In the genomic region with DNA sequence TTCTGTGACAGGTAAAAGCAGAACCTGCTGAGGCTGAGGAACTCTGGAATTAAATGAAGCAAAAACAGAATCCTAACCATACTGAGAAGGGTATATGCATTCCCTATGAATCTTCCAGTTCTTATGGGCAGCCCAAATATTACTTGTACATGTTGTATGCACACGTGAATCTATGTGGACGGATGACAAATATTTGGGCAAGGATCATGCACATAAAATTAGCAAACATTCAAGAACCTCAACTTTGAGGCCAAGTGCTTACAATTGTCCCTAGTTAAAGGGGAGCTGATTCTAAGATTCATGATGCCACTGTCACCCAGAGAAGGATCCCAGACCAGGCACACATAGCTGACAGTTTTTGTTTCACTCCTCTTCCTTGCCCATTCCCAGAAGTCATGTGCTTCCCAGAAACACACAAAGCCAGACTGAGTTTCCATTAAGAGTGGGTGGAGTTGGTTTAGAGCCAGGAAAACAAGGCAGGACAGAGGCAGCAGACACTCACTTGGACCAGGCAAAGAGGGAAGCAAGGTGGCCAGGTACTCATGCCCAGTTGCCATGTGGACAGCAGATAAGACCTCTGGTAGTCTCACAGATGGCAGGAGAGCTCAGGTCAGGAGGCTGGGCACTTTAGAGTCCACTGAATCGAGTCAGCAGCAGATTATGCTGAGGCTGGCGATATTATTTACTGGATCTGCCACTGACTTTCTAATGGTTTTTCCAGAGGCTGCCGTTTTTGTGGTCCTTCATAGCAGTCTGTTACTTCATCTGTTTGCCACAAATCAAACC, we compare ENCODE assay signal across 9 cellular contexts. TPM values are rescaled to one million over a fixed set of nuclear protein-coding genes. Genes with fewer than 3 reads are reported as not detected.
DNase-seq lines count a peak whose midpoint lies in the region; TF ChIP-seq lines count a peak whose summit lies in the region.
"Had no signal": no experiment of that assay in that cellular context is flagged by ENCODE, and none has a peak within 500 bp of the region (broad histone marks: within the 10 kb centered on the region; RNA-seq: fewer than 3 reads in every experiment).

No MANE protein-coding gene starts in this region.

- H3K4me3 ChIP-seq in muscle layer of colon (ENCODE audit: low read depth in 1 of 2, low read length in 2 of 2) (peak overlapping the region in 1 of 2 donors; percentile 19), tibial nerve (no peak overlapping the region)

- 16 to 21% methylated on average over 5 of the region's 5 CpGs for WGBS in tibial nerve, 2 donors

- H3K9me3 ChIP-seq in muscle layer of colon (ENCODE audit: low read length): no peaks in the 10 kb centered on the region
- H3K9me3 ChIP-seq in tibial nerve: no peaks in the 10 kb centered on the region

- H3K9ac ChIP-seq in muscle layer of colon (ENCODE audit: low read length): no peak overlapping the region

- DNase-seq in NCI-H2107 (lab: John Stamatoyannopoulos, UW): peak; percentile 17
- DNase-seq in NCI-H2107 treated with DMSO at 0.1 percent for 48 hours (lab: John Stamatoyannopoulos, UW; ENCODE audit: unreplicated experiment): no peak
- peak; percentile 36 for DNase-seq in epidermal melanocyte (ENCODE audit: insufficient read length, low spot score)
- peak in 1 of 2 donors; percentile 73 for DNase-seq in tibial nerve (ENCODE audit: low spot score in 2 of 2)
- no peak for DNase-seq in stimulated activated naive CD4-positive, alpha-beta T cell treated with Interleukin-2 at 50 U/mL for 16 hours (lab: John Stamatoyannopoulos, UW)
- no peak for DNase-seq in NCI-H524 treated with DMSO at 0.1 percent for 48 hours (lab: John Stamatoyannopoulos, UW)
- no peak for DNase-seq in hepatic stellate cell (ENCODE audit: low spot score)
- DNase-seq: NCI-H2171 treated with DMSO at 0.1 percent for 48 hours had no signal

- H3K27me3 ChIP-seq in muscle layer of colon (ENCODE audit: control insufficient read depth in 1 of 2, insufficient read depth in 2 of 2, low read length in 2 of 2): no peaks in the 10 kb centered on the region
- no peaks in the 10 kb centered on the region for H3K27me3 ChIP-seq in tibial nerve

- H3K36me3 ChIP-seq in muscle layer of colon (ENCODE audit: insufficient read depth, low read length): peaks cover 38% of the 10 kb centered on the region
- peaks cover 0 to 54% (median 5%) of the 10 kb centered on the region in 3 donors for H3K36me3 ChIP-seq in tibial nerve

- TF ChIP-seq EP300 in tibial nerve (IDR thresholded peaks at IDR 0.05): peak; percentile 79 to 93

- no peak for TF ChIP-seq POLR2A in tibial nerve (IDR thresholded peaks at IDR 0.05)

- H3K4me1 ChIP-seq in muscle layer of colon (ENCODE audit: insufficient read depth, low read length) (peaks cover 26% of the 10 kb centered on the region), tibial nerve (peaks cover 2 to 51% (median 25%) of the 10 kb centered on the region in 4 donors)

- no peak for TF ChIP-seq CTCF in tibial nerve (IDR thresholded peaks at IDR 0.05)

- peak overlapping the region; percentile 61 for H3K27ac ChIP-seq in muscle layer of colon (ENCODE audit: low read depth, low read length)
- peak overlapping the region; percentile 63 to 93 (median 84) for H3K27ac ChIP-seq in tibial nerve

RNA-seq across cellular contexts. Expression of gene AK2, which starts 25.5 kb away (rescaled TPM):
- 100 to 1,000 TPM; 127 to 559 (median 207) TPM for total RNA-seq in tibial nerve

RNA-seq across cellular contexts. Expression of gene RNF19B, which starts 46.5 kb away (rescaled TPM):
- 10 to 100 TPM; 13.9 to 22.9 (median 17.2) TPM for total RNA-seq in tibial nerve

Comparison
In these comparisons a context has a peak if more than half of its experiments do, and no peak if none do; other contexts are left out.
1. DNase-seq: peak in NCI-H2107 (single experiment) and epidermal melanocyte (single experiment); none in NCI-H2107 treated with DMSO at 0.1 percent for 48 hours (single experiment), stimulated activated naive CD4-positive, alpha-beta T cell treated with Interleukin-2 at 50 U/mL for 16 hours (single experiment), NCI-H524 treated with DMSO at 0.1 percent for 48 hours (single experiment) and hepatic stellate cell (single experiment).